In the genomic region with DNA sequence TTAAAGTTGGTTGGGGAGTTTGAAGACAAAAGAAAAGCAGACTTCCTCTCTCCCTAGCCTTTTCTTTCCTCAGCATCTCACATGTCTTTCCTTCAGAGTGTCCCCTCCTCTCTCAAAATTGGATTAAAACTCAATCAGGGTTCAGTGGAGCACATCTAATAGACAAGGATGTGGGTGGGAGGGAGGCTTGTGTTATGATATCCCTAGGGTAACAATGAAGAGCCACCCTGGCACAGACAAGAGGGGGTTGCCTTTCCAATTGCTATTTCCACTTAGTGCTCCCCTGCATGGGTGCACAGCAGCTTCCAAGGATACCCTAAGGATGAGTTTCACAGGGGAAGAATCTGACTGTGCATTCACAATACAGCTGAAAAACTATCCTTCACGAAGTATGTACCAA, we compare ENCODE assay signal across 15 cellular contexts.
A peak's percentile ranks its signal among the peaks of the same experiment; 100 is the strongest.
DNase-seq lines count a peak whose midpoint lies in the region; ATAC-seq and TF ChIP-seq lines count a peak whose summit lies in the region.
"Had no signal": no experiment of that assay in that cellular context is flagged by ENCODE, and none has a peak within 500 bp of the region (broad histone marks: within the 10 kb centered on the region; RNA-seq: fewer than 3 reads in every experiment).

No MANE protein-coding gene starts in this region.

- intact Hi-C loops in A673 (cut with micrococcal nuclease; ENCODE audit: unreplicated experiment): no loop called here

- H3K27ac ChIP-seq in A673 (ENCODE audit: low read depth, low read length, poor library complexity, severe bottlenecking) (no peak overlapping the region), Peyer's patch (no peak overlapping the region)
- H3K27ac ChIP-seq: C4-2B, GM23248, HL-60 had no signal

- H3K9me3 ChIP-seq in A673 (ENCODE audit: low read depth, low read length, poor library complexity, severe bottlenecking) (no peaks in the 10 kb centered on the region), BE2C (peaks cover 3% of the 10 kb centered on the region; the same call in 1 of the 2 replicates), Peyer's patch (no peaks in the 10 kb centered on the region)
- H3K9me3 ChIP-seq: Caco-2, HAP-1 had no signal

- ATAC-seq in HG02885 (IDR thresholded peaks at IDR 0.05; ENCODE audit: poor library complexity, unreplicated experiment): no peak
- ATAC-seq in HG03521 (IDR thresholded peaks at IDR 0.05; ENCODE audit: unreplicated experiment): no peak
- ATAC-seq: K562 had no signal

- H3K36me3 ChIP-seq in A673 (ENCODE audit: insufficient read depth, low read length, poor library complexity, severe bottlenecking) (no peaks in the 10 kb centered on the region), BE2C (no peaks in the 10 kb centered on the region), Peyer's patch (no peaks in the 10 kb centered on the region)
- H3K36me3 ChIP-seq: HAP-1 had no signal

- H3K4me3 ChIP-seq in A673 (ENCODE audit: low read depth, low read length, poor library complexity, severe bottlenecking) (no peak overlapping the region), BE2C (ENCODE audit: low read depth, low read length) (peak overlapping the region; percentile 7), Peyer's patch (no peak overlapping the region)
- H3K4me3 ChIP-seq: GM23248, HAP-1, K562 had no signal

- BruUV-seq in A673 (replicated peaks; lab: Mats Ljungman, UMichigan): no TSS peak

- CTCF ChIA-PET in A673 (lab: Charles Lee): no interaction called here

- POLR2A ChIA-PET in A673 (lab: Charles Lee; ENCODE audit: low non-redundant PET): no interaction called here

- TF ChIP-seq POLR2A in Peyer's patch (IDR thresholded peaks at IDR 0.05): no peak

- H3K4me1 ChIP-seq in A673 (ENCODE audit: insufficient read depth, low read length, poor library complexity, severe bottlenecking): peaks cover 18% of the 10 kb centered on the region
- H3K4me1 ChIP-seq in BE2C: peaks cover 22% of the 10 kb centered on the region
- H3K4me1 ChIP-seq in Peyer's patch: no peaks in the 10 kb centered on the region
- H3K4me1 ChIP-seq: Caco-2, HAP-1 had no signal

- TF ChIP-seq CTCF in A673 (conservative IDR thresholded peaks at IDR 0.05; ENCODE audit: low read depth, low read length) (no peak), BE2C (IDR thresholded peaks at IDR 0.05; ENCODE audit: low read depth, low read length) (no peak), Peyer's patch (IDR thresholded peaks at IDR 0.05) (no peak)

- H3K27me3 ChIP-seq in A673 (replicated peaks; ENCODE audit: insufficient read depth, low read depth, low read length, poor library complexity) (no peaks in the 10 kb centered on the region), BE2C (no peaks in the 10 kb centered on the region), Peyer's patch (no peaks in the 10 kb centered on the region)

- DNase-seq in A673 (ENCODE audit: low spot score): peak; percentile 88
- DNase-seq in BE2C: peak; percentile 58
- peak; percentile 4 for DNase-seq in kidney tubule cell (ENCODE audit: low spot score)
- DNase-seq in renal cortical epithelial cell (ENCODE audit: low read depth): peak; percentile 1
- DNase-seq in Peyer's patch: no peak
- DNase-seq: Caco-2; CD4-positive, alpha-beta T cell; GM23248; IMR-90 had no signal

Comparison
In these comparisons a context has a peak if more than half of its experiments do, and no peak if none do; other contexts are left out.
1. DNase-seq: peak in A673 (single experiment), BE2C (single experiment), kidney tubule cell (single experiment) and renal cortical epithelial cell (single experiment); none in Peyer's patch (0 of 3).